ENCODE assay signal across 13 cellular contexts in genomic region chr17:59962739-59963318, GRCh38. TPM values are rescaled to one million over a fixed set of nuclear protein-coding genes. Genes with fewer than 3 reads are reported as not detected.
DNase-seq lines count a peak whose midpoint lies in the region; ATAC-seq and TF ChIP-seq lines count a peak whose summit lies in the region.
"Had no signal": no experiment of that assay in that cellular context is flagged by ENCODE, and none has a peak within 500 bp of the region (broad histone marks: within the 10 kb centered on the region; RNA-seq: fewer than 3 reads in every experiment).

No MANE protein-coding gene starts in this region.

- peak overlapping the region; percentile 85 for H3K4me3 Mint-ChIP-seq in activated naive CD4-positive, alpha-beta T cell treated with anti-CD3 and anti-CD28 coated beads, Interleukin-2, amount 10 ng/mL, durations not matched to agents 7 days and 5 days
- peak overlapping the region; percentile 75 for H3K4me3 Mint-ChIP-seq in activated CD4-positive, alpha-beta memory T cell treated with anti-CD3 and anti-CD28 coated beads for 36 hours

- H3K27me3 ChIP-seq in lower lobe of right lung (ENCODE audit: low read depth) (no peaks in the 10 kb centered on the region), thoracic aorta (replicated peaks; ENCODE audit: insufficient read depth) (no peaks in the 10 kb centered on the region), MG63 (no peaks in the 10 kb centered on the region)

- H3K27me3 Mint-ChIP-seq in activated naive CD4-positive, alpha-beta T cell treated with anti-CD3 and anti-CD28 coated beads, Interleukin-2, amount 10 ng/mL, durations not matched to agents 7 days and 5 days, result peaks cover 3% of the 10 kb centered on the region
- H3K27me3 Mint-ChIP-seq in activated CD4-positive, alpha-beta memory T cell treated with anti-CD3 and anti-CD28 coated beads for 36 hours, result no peaks in the 10 kb centered on the region

- ATAC-seq in lower lobe of right lung, result no peak
- ATAC-seq in thoracic aorta (ENCODE audit: insufficient number of reproducible peaks, low FRiP score, low read depth), result no peak
- ATAC-seq: Panc1 had no signal

- no peaks in the 10 kb centered on the region for H3K9me3 Mint-ChIP-seq in activated naive CD4-positive, alpha-beta T cell treated with anti-CD3 and anti-CD28 coated beads, Interleukin-2, amount 10 ng/mL, durations not matched to agents 7 days and 5 days
- no peaks in the 10 kb centered on the region for H3K9me3 Mint-ChIP-seq in activated CD4-positive, alpha-beta memory T cell treated with anti-CD3 and anti-CD28 coated beads for 36 hours

- TF ChIP-seq CTCF in lower lobe of right lung (IDR thresholded peaks at IDR 0.05), result no peak
- no peak for TF ChIP-seq CTCF in thoracic aorta (IDR thresholded peaks at IDR 0.05)

- H3K4me1 ChIP-seq in lower lobe of right lung (peaks cover 18% of the 10 kb centered on the region), thoracic aorta (ENCODE audit: control insufficient read depth in 1 of 2, low read depth in 2 of 2) (peaks cover 6 to 20% of the 10 kb centered on the region in 2 donors)

- H3K4me3 ChIP-seq in lower lobe of right lung (peak overlapping the region; percentile 90), thoracic aorta (peak overlapping the region; percentile 97), MG63 (no peak overlapping the region)

- no peak overlapping the region for H3K27ac Mint-ChIP-seq in activated naive CD4-positive, alpha-beta T cell treated with anti-CD3 and anti-CD28 coated beads, Interleukin-2, amount 10 ng/mL, durations not matched to agents 7 days and 5 days
- H3K27ac Mint-ChIP-seq in activated CD4-positive, alpha-beta memory T cell treated with anti-CD3 and anti-CD28 coated beads for 36 hours, result no peak overlapping the region

- no peak for DNase-seq in activated naive CD4-positive, alpha-beta T cell treated with anti-CD3 and anti-CD28 coated beads, Interleukin-2, amount 10 ng/mL, durations not matched to agents 7 days and 5 days
- no peak for DNase-seq in activated naive CD4-positive, alpha-beta T cell treated with Interleukin-2 at 50 U/mL for 16 hours
- no peak for DNase-seq in activated CD4-positive, alpha-beta memory T cell treated with anti-CD3 and anti-CD28 coated beads for 36 hours
- no peak for DNase-seq in lower lobe of right lung
- no peak for DNase-seq in thoracic aorta (ENCODE audit: low spot score)
- no peak for DNase-seq in MG63
- DNase-seq in C1 segment of cervical spinal cord (lab: John Stamatoyannopoulos, UW), result no peak
- DNase-seq in amniotic stem cell (lab: John Stamatoyannopoulos, UW), result no peak
- DNase-seq: activated gamma-delta T cell, GF-D8, Kasumi-1, NCI-H2171 treated with DMSO at 0.1 percent for 48 hours had no signal

- CTCF ChIA-PET in activated naive CD4-positive, alpha-beta T cell treated with anti-CD3 and anti-CD28 coated beads, Interleukin-2, amount 10 ng/mL, durations not matched to agents 7 days and 5 days (lab: Charles Lee), result no interaction called here
- CTCF ChIA-PET in activated CD4-positive, alpha-beta memory T cell treated with anti-CD3 and anti-CD28 coated beads for 36 hours (lab: Charles Lee), result interaction anchor here (1.3 kb wide), 1 partner anchor 49 kb away, joined by 4 read pairs; no protein-coding TSS in a partner anchor

- intact Hi-C loops in activated CD4-positive, alpha-beta memory T cell treated with anti-CD3 and anti-CD28 coated beads for 36 hours (cut with micrococcal nuclease), result loop anchor here (5.0 kb wide), 1 partner anchor 51 kb away; no protein-coding TSS in a partner anchor
- intact Hi-C loops in lower lobe of right lung (cut with DNase I), result no loop called here

- H3K4me1 Mint-ChIP-seq in activated naive CD4-positive, alpha-beta T cell treated with anti-CD3 and anti-CD28 coated beads, Interleukin-2, amount 10 ng/mL, durations not matched to agents 7 days and 5 days, result peaks cover 24% of the 10 kb centered on the region
- peaks cover 23% of the 10 kb centered on the region for H3K4me1 Mint-ChIP-seq in activated CD4-positive, alpha-beta memory T cell treated with anti-CD3 and anti-CD28 coated beads for 36 hours (ENCODE audit: low read depth)

- H3K36me3 ChIP-seq in lower lobe of right lung, result peaks cover 8% of the 10 kb centered on the region
- peaks cover 4% of the 10 kb centered on the region for H3K36me3 ChIP-seq in thoracic aorta
- no peaks in the 10 kb centered on the region for H3K36me3 ChIP-seq in MG63

- H3K27ac ChIP-seq in lower lobe of right lung (no peak overlapping the region), thoracic aorta (no peak overlapping the region)

- POLR2A ChIA-PET in activated CD4-positive, alpha-beta memory T cell treated with anti-CD3 and anti-CD28 coated beads for 36 hours (lab: Charles Lee), result no interaction called here

- peaks cover 21% of the 10 kb centered on the region for H3K36me3 Mint-ChIP-seq in activated naive CD4-positive, alpha-beta T cell treated with anti-CD3 and anti-CD28 coated beads, Interleukin-2, amount 10 ng/mL, durations not matched to agents 7 days and 5 days
- peaks cover 15% of the 10 kb centered on the region for H3K36me3 Mint-ChIP-seq in activated CD4-positive, alpha-beta memory T cell treated with anti-CD3 and anti-CD28 coated beads for 36 hours

- H3K9me3 ChIP-seq in lower lobe of right lung, result no peaks in the 10 kb centered on the region
- H3K9me3 ChIP-seq in thoracic aorta, result no peaks in the 10 kb centered on the region
- H3K9me3 ChIP-seq in MG63, result no peaks in the 10 kb centered on the region

RNA-seq across cellular contexts. Expression of gene RNFT1, which starts 1.7 kb away (rescaled TPM):
- 10 to 100 TPM; 34.7 to 35.5 TPM for total RNA-seq in activated CD4-positive, alpha-beta memory T cell treated with anti-CD3 and anti-CD28 coated beads for 36 hours
- total RNA-seq in lower lobe of right lung (39.5 TPM), thoracic aorta (10 to 100 TPM; 14.9 to 16.6 TPM)
- 8.6 and 24.1 TPM in 2 replicates for total RNA-seq in MG63 (2014; rRNA removed; shearing (Covaris generic); ENCODE audit: low replicate concordance)
